In the genomic region with DNA sequence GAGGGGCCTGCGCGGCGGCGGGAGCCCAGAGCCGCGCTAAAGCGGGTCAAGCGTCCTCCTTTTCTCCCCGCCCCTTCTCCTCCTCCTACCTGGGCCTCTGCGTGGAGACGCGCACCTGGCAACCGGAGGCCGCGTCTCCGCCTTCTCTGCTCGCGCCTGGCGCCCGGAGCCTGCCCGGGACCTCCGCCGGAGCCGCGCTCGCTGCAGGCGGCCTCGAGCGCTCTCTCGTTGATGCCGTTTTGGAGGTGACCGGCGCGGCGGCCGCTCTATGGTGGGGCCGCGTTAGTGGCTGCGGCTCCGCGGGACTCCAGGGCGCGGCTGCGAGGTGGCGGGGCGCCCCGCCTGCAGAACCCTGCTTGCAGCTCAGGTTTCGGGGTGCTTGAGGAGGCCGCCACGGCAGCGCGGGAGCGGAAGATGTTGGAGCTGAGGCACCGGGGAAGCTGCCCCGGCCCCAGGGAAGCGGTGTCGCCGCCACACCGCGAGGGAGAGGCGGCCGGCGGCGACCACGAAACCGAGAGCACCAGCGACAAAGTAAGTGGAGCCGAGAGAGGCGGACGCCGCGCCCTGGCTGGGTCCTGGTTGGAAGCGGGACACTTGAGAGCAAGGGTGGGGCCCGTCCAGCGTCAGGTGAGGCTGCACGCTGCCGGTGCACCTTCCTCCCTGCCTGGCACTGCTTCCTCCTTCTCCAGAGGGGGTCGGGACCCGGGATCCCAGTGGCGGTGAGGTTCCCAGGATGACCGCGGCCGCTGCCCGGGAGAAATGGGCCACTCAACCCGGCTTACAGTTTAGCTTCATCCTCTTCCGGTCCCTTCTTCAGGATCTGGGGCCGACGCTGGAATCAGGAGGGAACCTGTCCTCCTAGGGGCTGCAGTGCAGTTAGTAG, we compare ENCODE assay signal across 8 cellular contexts. TPM values are rescaled to one million over a fixed set of nuclear protein-coding genes. Genes with fewer than 3 reads are reported as not detected.
DNase-seq lines count a peak whose midpoint lies in the region; ATAC-seq and TF ChIP-seq lines count a peak whose summit lies in the region.

A gene (plus strand): TSS at position 140 of the 883 bp plus-strand sequence. CDS start 275 bp downstream, at position 415.

- POLR2A ChIA-PET in naive thymus-derived CD8-positive, alpha-beta T cell (lab: Charles Lee), result no interaction called here

- DNase-seq in DMS 273 (lab: John Stamatoyannopoulos, UW; ENCODE audit: unreplicated experiment), result peak; percentile 76
- DNase-seq in DMS 273 treated with DMSO at 0.1 percent for 48 hours (lab: John Stamatoyannopoulos, UW), result no peak
- no peak for DNase-seq in activated CD4-positive, alpha-beta T cell treated with anti-CD3 and anti-CD28 coated beads, Interleukin-2, amount 10 ng/mL, durations not matched to agents 24 days and 14 days
- no peak for DNase-seq in esophagus muscularis mucosa (ENCODE audit: extremely low spot score)
- peak in 2 of 10 donors; percentile 56 to 66 for DNase-seq in naive thymus-derived CD8-positive, alpha-beta T cell
- peak; percentile 47 to 77 for DNase-seq in aorta

- H3K36me3 ChIP-seq in esophagus muscularis mucosa (no peaks in the 10 kb centered on the region), aorta (ENCODE audit: control insufficient read depth in 1 of 2, insufficient read depth in 2 of 2, low read length in 1 of 2) (no peaks in the 10 kb centered on the region)

- ATAC-seq in GM21717 (IDR thresholded peaks at IDR 0.05; ENCODE audit: unreplicated experiment) (peak; percentile 48), aorta (ENCODE audit: low FRiP score) (peak; percentile 70)
- peak; percentile 74 to 75 for ATAC-seq in naive thymus-derived CD8-positive, alpha-beta T cell

- WGBS in esophagus muscularis mucosa, result 0% methylated on average over 45 of the region's 88 CpGs
- WGBS in aorta, 2 donors, result 0% methylated on average over 66 to 88 of the region's 88 CpGs

- no peak for TF ChIP-seq RAD21 in Ishikawa (IDR thresholded peaks at IDR 0.05; ENCODE audit: low read depth)

- H3K4me1 Mint-ChIP-seq in activated CD4-positive, alpha-beta T cell treated with anti-CD3 and anti-CD28 coated beads, Interleukin-2, amount 10 ng/mL, durations not matched to agents 24 days and 14 days, result peaks cover 12% of the 10 kb centered on the region
- H3K4me1 Mint-ChIP-seq in naive thymus-derived CD8-positive, alpha-beta T cell, result peaks cover 16 to 20% (median 19%) of the 10 kb centered on the region in 4 donors

- intact Hi-C loops in activated CD4-positive, alpha-beta T cell treated with anti-CD3 and anti-CD28 coated beads, Interleukin-2, amount 10 ng/mL, durations not matched to agents 24 days and 14 days (cut with micrococcal nuclease), result loop anchor here (1.0 to 5.0 kb wide), 3 partner anchors 87 to 384 kb away; a partner anchor contains a TSS
- intact Hi-C loops in esophagus muscularis mucosa (cut with DNase I), result no loop called here
- intact Hi-C loops in aorta (cut with DNase I), result loop anchor here in 1 of 2 donors (5.0 to 10.0 kb wide), 2 partner anchors 92 to 389 kb away; no protein-coding TSS in a partner anchor

- no peaks in the 10 kb centered on the region for H3K9me3 Mint-ChIP-seq in activated CD4-positive, alpha-beta T cell treated with anti-CD3 and anti-CD28 coated beads, Interleukin-2, amount 10 ng/mL, durations not matched to agents 24 days and 14 days
- H3K9me3 Mint-ChIP-seq in naive thymus-derived CD8-positive, alpha-beta T cell, result peaks cover 0 to 7% (median 4%) of the 10 kb centered on the region in 9 donors

- H3K36me3 Mint-ChIP-seq in activated CD4-positive, alpha-beta T cell treated with anti-CD3 and anti-CD28 coated beads, Interleukin-2, amount 10 ng/mL, durations not matched to agents 24 days and 14 days (ENCODE audit: low read depth), result no peaks in the 10 kb centered on the region
- peaks cover 0 to 3% (median under 1%) of the 10 kb centered on the region in 3 donors for H3K36me3 Mint-ChIP-seq in naive thymus-derived CD8-positive, alpha-beta T cell

- peaks cover 53% of the 10 kb centered on the region for H3K27me3 Mint-ChIP-seq in activated CD4-positive, alpha-beta T cell treated with anti-CD3 and anti-CD28 coated beads, Interleukin-2, amount 10 ng/mL, durations not matched to agents 24 days and 14 days
- peaks cover 19 to 45% (median 23%) of the 10 kb centered on the region in 5 donors for H3K27me3 Mint-ChIP-seq in naive thymus-derived CD8-positive, alpha-beta T cell

- H3K4me3 Mint-ChIP-seq in activated CD4-positive, alpha-beta T cell treated with anti-CD3 and anti-CD28 coated beads, Interleukin-2, amount 10 ng/mL, durations not matched to agents 24 days and 14 days, result peak within 1 kb of the TSS; percentile 81
- H3K4me3 Mint-ChIP-seq in naive thymus-derived CD8-positive, alpha-beta T cell, result peak within 1 kb of the TSS; percentile 77 to 91 (median 86)

- H3K27ac Mint-ChIP-seq in activated CD4-positive, alpha-beta T cell treated with anti-CD3 and anti-CD28 coated beads, Interleukin-2, amount 10 ng/mL, durations not matched to agents 24 days and 14 days, result no peak within 1 kb of the TSS
- H3K27ac Mint-ChIP-seq in naive thymus-derived CD8-positive, alpha-beta T cell, result peak within 1 kb of the TSS in 9 of 10 donors; percentile 8 to 92 (median 79)

- H3K27ac ChIP-seq in esophagus muscularis mucosa (replicated peaks in 1 of 4), result peak within 1 kb of the TSS; percentile 69 to 86 (median 82)
- H3K27ac ChIP-seq in aorta (ENCODE audit: low read depth in 1 of 2, low read length in 2 of 2), result no peak within 1 kb of the TSS

- H3K27me3 ChIP-seq in esophagus muscularis mucosa (no peaks in the 10 kb centered on the region), aorta (ENCODE audit: control insufficient read depth in 1 of 2, insufficient read depth in 2 of 2, low read length in 1 of 2) (no peaks in the 10 kb centered on the region)

- TF ChIP-seq CTCF in esophagus muscularis mucosa (IDR thresholded peaks at IDR 0.05), result no peak

- no peaks in the 10 kb centered on the region for H3K9me3 ChIP-seq in esophagus muscularis mucosa
- no peaks in the 10 kb centered on the region for H3K9me3 ChIP-seq in aorta (ENCODE audit: control insufficient read depth, low read length)

- peak within 1 kb of the TSS; percentile 63 to 94 (median 87) for H3K4me3 ChIP-seq in esophagus muscularis mucosa
- peak within 1 kb of the TSS; percentile 62 to 71 for H3K4me3 ChIP-seq in aorta (ENCODE audit: low read length in 2 of 2)

- no peak for TF ChIP-seq POLR2A in esophagus muscularis mucosa (IDR thresholded peaks at IDR 0.05; ENCODE audit: low read depth)

- TF ChIP-seq EP300 in Ishikawa (IDR thresholded peaks at IDR 0.05; ENCODE audit: borderline replicate concordance), result peak; percentile 19; the same call in 1 of the 2 replicates
- TF ChIP-seq EP300 in esophagus muscularis mucosa (IDR thresholded peaks at IDR 0.05), result no peak

- H3K4me1 ChIP-seq in esophagus muscularis mucosa (peaks cover 8 to 28% (median 14%) of the 10 kb centered on the region in 4 donors), aorta (ENCODE audit: control insufficient read depth in 1 of 2, insufficient read depth in 2 of 2, low read length in 2 of 2) (no peaks in the 10 kb centered on the region)

TF ChIP-seq in Ishikawa, 13 proteins besides CTCF, POLR2A, EP300 and RAD21:
- TF ChIP-seq, protein P1, sequence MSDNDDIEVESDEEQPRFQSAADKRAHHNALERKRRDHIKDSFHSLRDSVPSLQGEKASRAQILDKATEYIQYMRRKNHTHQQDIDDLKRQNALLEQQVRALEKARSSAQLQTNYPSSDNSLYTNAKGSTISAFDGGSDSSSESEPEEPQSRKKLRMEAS (IDR thresholded peaks at IDR 0.05), result peak; percentile 58; the same call in 1 of the 2 replicates
- TF ChIP-seq, protein P2, sequence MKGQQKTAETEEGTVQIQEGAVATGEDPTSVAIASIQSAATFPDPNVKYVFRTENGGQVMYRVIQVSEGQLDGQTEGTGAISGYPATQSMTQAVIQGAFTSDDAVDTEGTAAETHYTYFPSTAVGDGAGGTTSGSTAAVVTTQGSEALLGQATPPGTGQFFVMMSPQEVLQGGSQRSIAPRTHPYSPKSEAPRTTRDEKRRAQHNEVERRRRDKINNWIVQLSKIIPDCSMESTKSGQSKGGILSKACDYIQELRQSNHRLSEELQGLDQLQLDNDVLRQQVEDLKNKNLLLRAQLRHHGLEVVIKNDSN (IDR thresholded peaks at IDR 0.05), result peak; percentile 44; the same call in 1 of the 2 replicates
- TF ChIP-seq CREB1 (IDR thresholded peaks at IDR 0.05; ENCODE audit: low read depth) (no peak), CEBPB (IDR thresholded peaks at IDR 0.05) (no peak), TAF1 (IDR thresholded peaks at IDR 0.05; ENCODE audit: low read depth) (peak; percentile 25; the same call in 1 of the 2 replicates), EGR1 (IDR thresholded peaks at IDR 0.05) (no peak), TEAD4 (IDR thresholded peaks at IDR 0.05) (no peak), TCF12 (IDR thresholded peaks at IDR 0.05; ENCODE audit: low read depth) (no peak; the same call in 1 of the 2 replicates), YY1 (IDR thresholded peaks at IDR 0.05; ENCODE audit: low read depth) (peak; percentile 57; the same call in 1 of the 2 replicates)

RNA-seq across cellular contexts. Expression of the gene that starts here (rescaled TPM):
- total RNA-seq in activated CD4-positive, alpha-beta T cell treated with anti-CD3 and anti-CD28 coated beads, Interleukin-2, amount 10 ng/mL, durations not matched to agents 24 days and 14 days, result not detected in 2 replicates
- total RNA-seq in esophagus muscularis mucosa, result 1 to 10 TPM in 2 of 4 donors, under 1 TPM in 2; 0.83 to 1.7 (median 1.3) TPM
- total RNA-seq in naive thymus-derived CD8-positive, alpha-beta T cell, result under 1 TPM; 0.70 to 0.85 TPM
- polyA plus RNA-seq in naive thymus-derived CD8-positive, alpha-beta T cell, result under 1 TPM in 2 of 3 donors, not detected in 1; 0.12 to 0.17 TPM
- under 1 TPM; 0.39 to 0.48 TPM for total RNA-seq in aorta
- 1 to 10 TPM in 1 of 2 donors, under 1 TPM in 1; 0.33 to 4.8 TPM for polyA plus RNA-seq in aorta

Comparison
In these comparisons a context has a peak if more than half of its experiments do, and no peak if none do; other contexts are left out.
1. DNase-seq: peak in DMS 273 (single experiment) and aorta (2 of 2); none in DMS 273 treated with DMSO at 0.1 percent for 48 hours (single experiment), activated CD4-positive, alpha-beta T cell treated with anti-CD3 and anti-CD28 coated beads, Interleukin-2, amount 10 ng/mL, durations not matched to agents 24 days and 14 days (single experiment) and esophagus muscularis mucosa (single experiment).
2. Peak in ATAC-seq in naive thymus-derived CD8-positive, alpha-beta T cell; RNA of the gene not detected or under 1 TPM.
3. H3K27ac ChIP-seq: peak in esophagus muscularis mucosa (4 of 4); none in aorta (0 of 2).
4. Peak in every context shown above with its lines, with median percentiles within 50 percentile points of each other: ATAC-seq.